8 cellular contexts compared by ENCODE assay signal in genomic region chr1:5745776-5746610, GRCh38.
DNase-seq lines count a peak whose midpoint lies in the region; ATAC-seq and TF ChIP-seq lines count a peak whose summit lies in the region.

No MANE protein-coding gene starts in this region.

- H3K4me3 ChIP-seq in trophoblast cell (ENCODE audit: low read depth, low read length), result no peak overlapping the region
- H3K4me3 ChIP-seq in upper lobe of left lung, result no peak overlapping the region

- no peaks in the 10 kb centered on the region for H3K27me3 ChIP-seq in trophoblast cell (ENCODE audit: insufficient read depth, low read length)
- H3K27me3 ChIP-seq in upper lobe of left lung, result no peaks in the 10 kb centered on the region

- H3K4ac ChIP-seq in trophoblast cell (ENCODE audit: low read depth, low read length), result no peak overlapping the region

- no CpG with 5 or more reads among the region's 21 CpGs for WGBS in trophoblast cell (ENCODE audit: extremely low coverage, insufficient coverage, insufficient read length)
- 25 to 27% methylated on average over 3 to 11 of the region's 21 CpGs for WGBS in upper lobe of left lung, 2 donors

- no peak overlapping the region for H3K14ac ChIP-seq in trophoblast cell (ENCODE audit: low read length)

- no peak overlapping the region for H2AFZ ChIP-seq in trophoblast cell (ENCODE audit: insufficient read depth, low read length, poor library complexity)

- no peak overlapping the region for H4K91ac ChIP-seq in trophoblast cell (ENCODE audit: low read depth, low read length)

- no peaks in the 10 kb centered on the region for H3K36me3 ChIP-seq in trophoblast cell (ENCODE audit: control insufficient read depth in 1 of 2, insufficient read depth in 2 of 2, low read length in 2 of 2)
- no peaks in the 10 kb centered on the region for H3K36me3 ChIP-seq in upper lobe of left lung

- H3K27ac ChIP-seq in trophoblast cell (ENCODE audit: low read depth, low read length) (no peak overlapping the region), upper lobe of left lung (no peak overlapping the region)

- H4K8ac ChIP-seq in trophoblast cell (ENCODE audit: low read depth, low read length), result no peak overlapping the region

- H3K4me1 ChIP-seq in trophoblast cell (ENCODE audit: control insufficient read depth in 1 of 2, insufficient read depth in 2 of 2, low read length in 2 of 2), result no peaks in the 10 kb centered on the region
- peaks cover 0 to 3% (median 0%) of the 10 kb centered on the region in 4 donors for H3K4me1 ChIP-seq in upper lobe of left lung

- no peak for TF ChIP-seq POLR2A in upper lobe of left lung (IDR thresholded peaks at IDR 0.05)

- H3K23ac ChIP-seq in trophoblast cell (ENCODE audit: low read length), result no peak overlapping the region

- peak; percentile 62 to 76 for ATAC-seq in upper lobe of left lung (ENCODE audit: low FRiP score in 2 of 2)

- no peak overlapping the region for H2BK120ac ChIP-seq in trophoblast cell (ENCODE audit: insufficient read depth, low read length, poor library complexity)

- peak; percentile 76 to 93 (median 86) for TF ChIP-seq CTCF in upper lobe of left lung (IDR thresholded peaks at IDR 0.05)

- H3K4me2 ChIP-seq in trophoblast cell (ENCODE audit: low read length), result no peak overlapping the region

- no peak overlapping the region for H2AK5ac ChIP-seq in trophoblast cell (ENCODE audit: low read length)

- H2BK12ac ChIP-seq in trophoblast cell (ENCODE audit: low read length), result no peak overlapping the region

- TF ChIP-seq EP300 in upper lobe of left lung (IDR thresholded peaks at IDR 0.05), result no peak

- no peak overlapping the region for H3K18ac ChIP-seq in trophoblast cell (ENCODE audit: low read length)

- peaks cover 13% of the 10 kb centered on the region for H3K9me3 ChIP-seq in trophoblast cell (ENCODE audit: insufficient read depth, low read depth, low read length)
- no peaks in the 10 kb centered on the region for H3K9me3 ChIP-seq in upper lobe of left lung

- H2BK5ac ChIP-seq in trophoblast cell (ENCODE audit: low read depth, low read length, poor library complexity), result no peak overlapping the region

- no peaks in the 10 kb centered on the region for H3K79me2 ChIP-seq in trophoblast cell (ENCODE audit: control insufficient read depth, insufficient read depth, low read length, poor library complexity)

- H3K9ac ChIP-seq in trophoblast cell (ENCODE audit: low read length), result no peak overlapping the region

- no peaks in the 10 kb centered on the region for H3K79me1 ChIP-seq in trophoblast cell (ENCODE audit: low read length)

- H4K12ac ChIP-seq in trophoblast cell (ENCODE audit: low read depth, low read length), result no peak overlapping the region

- DNase-seq in NCI-H524 (lab: John Stamatoyannopoulos, UW), result peak; percentile 18 to 68
- DNase-seq in NCI-H524 treated with DMSO at 0.1 percent for 48 hours (lab: John Stamatoyannopoulos, UW), result no peak
- DNase-seq in HuH-7.5 (ENCODE audit: low spot score), result peak; percentile 89
- peak; percentile 63 to 64 for DNase-seq in SHP77 (lab: John Stamatoyannopoulos, UW)
- DNase-seq in activated gamma-delta T cell (lab: John Stamatoyannopoulos, UW), result peak; percentile 19
- peak; percentile 71 for DNase-seq in germinal center (ENCODE audit: low spot score)
- peak; percentile 45 to 77 for DNase-seq in trophoblast cell
- DNase-seq in upper lobe of left lung, result peak; percentile 48 to 86
